In genomic region chr20:2305479-2305878, GRCh38 we compare ENCODE assay signal across 19 cellular contexts. TPM values are rescaled to one million over a fixed set of nuclear protein-coding genes. Genes with fewer than 3 reads are reported as not detected.
A peak's percentile ranks its signal among the peaks of the same experiment; 100 is the strongest.
DNase-seq lines count a peak whose midpoint lies in the region; ATAC-seq and TF ChIP-seq lines count a peak whose summit lies in the region.
"Had no signal": no experiment of that assay in that cellular context is flagged by ENCODE, and none has a peak within 500 bp of the region (broad histone marks: within the 10 kb centered on the region; RNA-seq: fewer than 3 reads in every experiment).

No MANE protein-coding gene starts in this region.

- no peak overlapping the region for H2AFZ ChIP-seq in neuronal stem cell (ENCODE audit: low read length)

- H2BK15ac ChIP-seq in neuronal stem cell (ENCODE audit: low read length), result no peak overlapping the region

- peak; percentile 73 for DNase-seq in NCI-H2029 (lab: John Stamatoyannopoulos, UW)
- DNase-seq in NCI-H2029 treated with DMSO at 0.1 percent for 48 hours (lab: John Stamatoyannopoulos, UW), result no peak
- peak; percentile 47 for DNase-seq in chondrocyte (ENCODE audit: low spot score)
- DNase-seq in neuronal stem cell (ENCODE audit: low spot score), result no peak
- no peak for DNase-seq in osteocyte (ENCODE audit: extremely low spot score, unreplicated experiment)
- no peak for DNase-seq in AG08395 (ENCODE audit: low spot score)
- DNase-seq in activated naive CD8-positive, alpha-beta T cell treated with anti-CD3 and anti-CD28 coated beads, Interleukin-2, amount 50 U/mL, for 24 hours, result no peak
- DNase-seq: 8988T; CD4-positive, CD25-positive, alpha-beta regulatory T cell; H9; HFFc6; Karpas-422; MV-4-11; SIG-M5; SK-N-SH had no signal

- no peaks in the 10 kb centered on the region for H4K20me1 ChIP-seq in BLaER1 treated with 17β-estradiol and CSF1 and Interleukin-3, amounts not matched to agents 10 nM and 100 nM

- H2BK12ac ChIP-seq in neuronal stem cell (ENCODE audit: low read length), result no peak overlapping the region

- no peak overlapping the region for H3K4me3 ChIP-seq in BLaER1 treated with 17β-estradiol and CSF1 and Interleukin-3, amounts not matched to agents 10 nM and 100 nM
- H3K4me3 ChIP-seq in neuronal stem cell (ENCODE audit: low read length in 2 of 2), result no peak overlapping the region

- no peak overlapping the region for H4K91ac ChIP-seq in neuronal stem cell (ENCODE audit: low read depth, low read length, poor library complexity)

- H3K9me3 ChIP-seq in BLaER1 treated with 17β-estradiol and CSF1 and Interleukin-3, amounts not matched to agents 10 nM and 100 nM (replicated peaks in 1 of 11), result no peaks in the 10 kb centered on the region
- H3K9me3 ChIP-seq in neuronal stem cell (replicated peaks in 1 of 2; ENCODE audit: control insufficient read depth in 2 of 2, insufficient read depth in 1 of 2, low read depth in 1 of 2, low read length in 2 of 2), result no peaks in the 10 kb centered on the region
- H3K9me3 ChIP-seq: SK-N-SH had no signal

- no peak overlapping the region for H2BK5ac ChIP-seq in neuronal stem cell (ENCODE audit: low read length)

- H3K23ac ChIP-seq in neuronal stem cell (ENCODE audit: low read depth, low read length, poor library complexity), result no peak overlapping the region

- H3K27me3 Mint-ChIP-seq in chondrocyte (ENCODE audit: low read depth), result peaks cover 5% of the 10 kb centered on the region
- H3K27me3 Mint-ChIP-seq in osteocyte (ENCODE audit: unreplicated experiment), result peaks cover 2% of the 10 kb centered on the region
- H3K27me3 Mint-ChIP-seq in activated naive CD8-positive, alpha-beta T cell treated with anti-CD3 and anti-CD28 coated beads, Interleukin-2, amount 50 U/mL, for 24 hours, result peaks cover 15% of the 10 kb centered on the region

- H2AK5ac ChIP-seq in neuronal stem cell (ENCODE audit: low read depth, low read length), result peak overlapping the region; percentile 18

- H3K18ac ChIP-seq in neuronal stem cell (ENCODE audit: low read length), result peak overlapping the region; percentile 84

- H3K14ac ChIP-seq in neuronal stem cell (ENCODE audit: low read length), result no peak overlapping the region

- no peak overlapping the region for H2BK120ac ChIP-seq in neuronal stem cell (ENCODE audit: low read depth, low read length)

- no peak overlapping the region for H4K8ac ChIP-seq in neuronal stem cell (ENCODE audit: low read depth, low read length)

- no CpG with 5 or more reads among the region's 9 CpGs for WGBS in neuronal stem cell (ENCODE audit: extremely low coverage in 2 of 2, insufficient read length in 2 of 2, insufficient replicate concordance in 1 of 2), 2 donors

- no peaks in the 10 kb centered on the region for H3K9me3 Mint-ChIP-seq in chondrocyte (ENCODE audit: low read depth)
- no peaks in the 10 kb centered on the region for H3K9me3 Mint-ChIP-seq in osteocyte (ENCODE audit: unreplicated experiment)
- no peaks in the 10 kb centered on the region for H3K9me3 Mint-ChIP-seq in activated naive CD8-positive, alpha-beta T cell treated with anti-CD3 and anti-CD28 coated beads, Interleukin-2, amount 50 U/mL, for 24 hours
- H3K9me3 Mint-ChIP-seq: CD4-positive, CD25-positive, alpha-beta regulatory T cell; H9; HFFc6 had no signal

- no peak overlapping the region for H3K4ac ChIP-seq in neuronal stem cell (ENCODE audit: low read length)

- peak overlapping the region in 1 of 11 experiments; percentile 2; a peak in 1 of 22 replicates for H3K27ac ChIP-seq in BLaER1 treated with 17β-estradiol and CSF1 and Interleukin-3, amounts not matched to agents 10 nM and 100 nM
- no peak overlapping the region for H3K27ac ChIP-seq in neuronal stem cell (replicated peaks; ENCODE audit: low read length)

- no peaks in the 10 kb centered on the region for H3K36me3 ChIP-seq in BLaER1 treated with 17β-estradiol and CSF1 and Interleukin-3, amounts not matched to agents 10 nM and 100 nM
- H3K36me3 ChIP-seq in neuronal stem cell (replicated peaks in 1 of 2; ENCODE audit: control insufficient read depth in 2 of 2, insufficient read depth in 2 of 2, low read length in 2 of 2), result no peaks in the 10 kb centered on the region

- H3K4me3 Mint-ChIP-seq in chondrocyte (ENCODE audit: unreplicated experiment) (no peak overlapping the region), osteocyte (ENCODE audit: unreplicated experiment) (no peak overlapping the region)
- H3K4me3 Mint-ChIP-seq in activated naive CD8-positive, alpha-beta T cell treated with anti-CD3 and anti-CD28 coated beads, Interleukin-2, amount 50 U/mL, for 24 hours, result no peak overlapping the region
- H3K4me3 Mint-ChIP-seq: CD4-positive, CD25-positive, alpha-beta regulatory T cell; H9; HFFc6 had no signal

- H3K4me1 Mint-ChIP-seq in chondrocyte (ENCODE audit: low read depth) (no peaks in the 10 kb centered on the region), osteocyte (ENCODE audit: unreplicated experiment) (no peaks in the 10 kb centered on the region)
- H3K4me1 Mint-ChIP-seq in activated naive CD8-positive, alpha-beta T cell treated with anti-CD3 and anti-CD28 coated beads, Interleukin-2, amount 50 U/mL, for 24 hours, result peaks cover 12% of the 10 kb centered on the region

- no peak overlapping the region for H3K9ac ChIP-seq in BLaER1 treated with 17β-estradiol and CSF1 and Interleukin-3, amounts not matched to agents 10 nM and 100 nM
- H3K9ac ChIP-seq in neuronal stem cell (ENCODE audit: low read depth, low read length, poor library complexity), result no peak overlapping the region
- H3K9ac ChIP-seq: SK-N-SH had no signal

- peak overlapping the region in 9 of 11 experiments; percentile 8 to 83 (median 60); a peak in 16 of 22 replicates for H3K4me2 ChIP-seq in BLaER1 treated with 17β-estradiol and CSF1 and Interleukin-3, amounts not matched to agents 10 nM and 100 nM
- H3K4me2 ChIP-seq in neuronal stem cell (ENCODE audit: insufficient read depth, low read length, poor library complexity, severe bottlenecking), result no peak overlapping the region
- H3K4me2 ChIP-seq: SK-N-SH had no signal

- H3K27ac Mint-ChIP-seq in chondrocyte (ENCODE audit: unreplicated experiment) (no peak overlapping the region), osteocyte (ENCODE audit: unreplicated experiment) (no peak overlapping the region)
- H3K27ac Mint-ChIP-seq in activated naive CD8-positive, alpha-beta T cell treated with anti-CD3 and anti-CD28 coated beads, Interleukin-2, amount 50 U/mL, for 24 hours, result no peak overlapping the region
- H3K27ac Mint-ChIP-seq: CD4-positive, CD25-positive, alpha-beta regulatory T cell; HFFc6 had no signal

- H3K36me3 Mint-ChIP-seq in chondrocyte (ENCODE audit: low read depth) (no peaks in the 10 kb centered on the region), osteocyte (ENCODE audit: unreplicated experiment) (no peaks in the 10 kb centered on the region)
- no peaks in the 10 kb centered on the region for H3K36me3 Mint-ChIP-seq in activated naive CD8-positive, alpha-beta T cell treated with anti-CD3 and anti-CD28 coated beads, Interleukin-2, amount 50 U/mL, for 24 hours (ENCODE audit: low read depth)
- H3K36me3 Mint-ChIP-seq: CD4-positive, CD25-positive, alpha-beta regulatory T cell had no signal

- ATAC-seq in activated naive CD8-positive, alpha-beta T cell treated with anti-CD3 and anti-CD28 coated beads, Interleukin-2, amount 50 U/mL, for 24 hours, result no peak
- ATAC-seq: Panc1 had no signal

- H3K27me3 ChIP-seq in BLaER1 treated with 17β-estradiol and CSF1 and Interleukin-3, amounts not matched to agents 10 nM and 100 nM, result no peaks in the 10 kb centered on the region
- H3K27me3 ChIP-seq in neuronal stem cell (ENCODE audit: control insufficient read depth in 3 of 3, insufficient read depth in 3 of 3, low read depth in 1 of 3, low read length in 3 of 3), result peaks cover 0 to 8% (median 0%) of the 10 kb centered on the region in 3 experiments

- no peaks in the 10 kb centered on the region for H3K79me1 ChIP-seq in neuronal stem cell (ENCODE audit: low read depth, low read length)

- TF ChIP-seq CTCF in chondrocyte (IDR thresholded peaks at IDR 0.05), result no peak
- no peak for TF ChIP-seq CTCF in osteocyte (IDR thresholded peaks at IDR 0.05)

- H3K4me1 ChIP-seq in BLaER1 treated with 17β-estradiol and CSF1 and Interleukin-3, amounts not matched to agents 10 nM and 100 nM, result peaks cover 12 to 97% (median 69%) of the 10 kb centered on the region in 10 experiments; a peak in 19 of 20 replicates
- peaks cover 0 to 9% of the 10 kb centered on the region in 2 donors for H3K4me1 ChIP-seq in neuronal stem cell (ENCODE audit: control insufficient read depth in 2 of 2, insufficient read depth in 1 of 2, low read depth in 1 of 2, low read length in 2 of 2)

RNA-seq across cellular contexts. Expression of gene TGM3, which starts 9.7 kb away (rescaled TPM):
- total RNA-seq in chondrocyte (not detected in 3 replicates), osteocyte (not detected in 2 replicates)
- 0.29 TPM for polyA plus RNA-seq in neuronal stem cell (2013, experiment 1 of 2)
- polyA plus RNA-seq in neuronal stem cell (2013, experiment 2 of 2), result 0.19 TPM
- total RNA-seq: CD4-positive, CD25-positive, alpha-beta regulatory T cell; H9; M059J had no signal
- polyA plus RNA-seq: AG04450; CD4-positive, CD25-positive, alpha-beta regulatory T cell; SK-N-SH had no signal

Comparison
In these comparisons a context has a peak if more than half of its experiments do, and no peak if none do; other contexts are left out.
1. DNase-seq: peak in NCI-H2029 (single experiment) and chondrocyte (single experiment); none in NCI-H2029 treated with DMSO at 0.1 percent for 48 hours (single experiment), neuronal stem cell (single experiment), osteocyte (single experiment), AG08395 (single experiment) and activated naive CD8-positive, alpha-beta T cell treated with anti-CD3 and anti-CD28 coated beads, Interleukin-2, amount 50 U/mL, for 24 hours (single experiment).